26 cellular contexts compared by ENCODE assay signal in the genomic region with DNA sequence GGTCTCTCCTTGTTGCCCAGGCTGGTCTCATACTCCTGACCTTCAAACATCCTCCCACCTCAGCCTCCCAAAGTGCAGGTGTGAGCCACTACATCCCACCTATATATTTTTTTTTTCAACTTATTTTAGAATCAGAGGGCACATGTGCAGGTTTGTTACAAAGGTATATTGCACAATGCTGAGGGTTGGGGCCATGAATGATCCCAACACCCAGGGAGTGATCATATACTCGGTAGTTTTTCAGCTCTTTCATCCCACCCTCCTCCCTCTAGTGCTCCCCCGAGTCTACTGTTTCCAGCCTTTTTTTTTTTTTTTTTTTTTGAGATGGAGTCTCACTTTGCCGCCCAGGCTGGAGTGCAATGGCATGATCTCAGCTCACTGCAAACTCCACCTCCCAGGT. TPM values are rescaled to one million over a fixed set of nuclear protein-coding genes. Genes with fewer than 3 reads are reported as not detected.
"Had no signal": no experiment of that assay in that cellular context is flagged by ENCODE, and none has a peak within 500 bp of the region (broad histone marks: within the 10 kb centered on the region; RNA-seq: fewer than 3 reads in every experiment).

No MANE protein-coding gene starts in this region.

- ATAC-seq: stimulated activated effector memory CD8-positive, alpha-beta T cell treated with anti-CD3 and anti-CD28 coated beads, Interleukin-12 subunit alpha, Interleukin-12 subunit beta, amount 100 ng/mL, for 72 hours; stimulated activated memory B cell treated with anti-CD40 and anti-IgM and Interleukin-4, amounts not matched to agents 10 μg/mL and 1 μg/mL and 100 μg/mL, for 72 hours; stimulated activated naive CD8-positive, alpha-beta T cell treated with anti-CD3 and anti-CD28 coated beads, Interleukin-15, amount 100 ng/mL, for 72 hours; stimulated activated naive CD8-positive, alpha-beta T cell treated with anti-CD3 and anti-CD28 coated beads, Interleukin-15, Interleukin-2, amounts not matched to agents 100 U/mL and 50 U/mL, for 24 hours; upper lobe of right lung had no signal

- H3K36me3 ChIP-seq: suprapubic skin, thoracic aorta, thyroid gland, tibial artery, tibial nerve, transverse colon, uterus, vagina had no signal

- DNase-seq: stimulated activated CD4-positive, alpha-beta T cell treated with anti-CD3 and anti-CD28 coated beads, Interleukin-2, amount 100 ng/mL, for 48 hours; stimulated activated CD4-positive, alpha-beta T cell treated with anti-CD3 and anti-CD28 coated beads, Interleukin-4, amount 100 ng/mL, for 1 hour; stimulated activated CD4-positive, alpha-beta T cell treated with anti-CD3 and anti-CD28 coated beads, Interleukin-4, amount 100 ng/mL, for 24 hours; stimulated activated CD4-positive, alpha-beta T cell treated with anti-CD3 and anti-CD28 coated beads, Interleukin-4, amount 100 ng/mL, for 4 hours; stimulated activated CD8-positive, alpha-beta memory T cell treated with anti-CD3 and anti-CD28 coated beads, Interleukin-4, amount 100 ng/mL, for 48 hours; stimulated activated naive B cell treated with anti-CD40 and anti-IgM and Interleukin-4, amounts not matched to agents 10 μg/mL and 1 μg/mL and 100 μg/mL, for 72 hours; stimulated activated naive CD4-positive, alpha-beta T cell; stimulated activated naive CD8-positive, alpha-beta T cell treated with anti-CD3 and anti-CD28 coated beads, Interleukin-15, amount 100 ng/mL, for 72 hours; stimulated activated naive CD8-positive, alpha-beta T cell treated with anti-CD3 and anti-CD28 coated beads, Interleukin-15, Interleukin-2, amounts not matched to agents 100 U/mL and 50 U/mL, for 24 hours; stomach; substantia nigra; testis; thyroid gland; tibial artery; transverse colon; trophoblast cell; upper lobe of left lung; upper lobe of right lung; uterus had no signal

- H3K27ac ChIP-seq: stomach, suprapubic skin, testis, thoracic aorta, thyroid gland, tibial artery, tibial nerve, transverse colon, upper lobe of left lung, upper lobe of right lung, uterus, vagina had no signal

- H3K27me3 ChIP-seq: suprapubic skin, testis, thyroid gland, tibial nerve, transverse colon, upper lobe of left lung, upper lobe of right lung, uterus, vagina had no signal

- H3K9me3 ChIP-seq: stomach, suprapubic skin, testis, thoracic aorta, thyroid gland, tibial artery, tibial nerve, transverse colon, upper lobe of left lung, upper lobe of right lung, uterus, vagina had no signal

- FAIRE-seq: urothelium cell line had no signal

- H3K4me1 ChIP-seq: stomach, suprapubic skin, testis, thyroid gland, tibial artery, tibial nerve, transverse colon, upper lobe of left lung, upper lobe of right lung, uterus, vagina had no signal

- H3K4me3 ChIP-seq: stomach, suprapubic skin, testis, thoracic aorta, thyroid gland, tibial artery, tibial nerve, transverse colon, upper lobe of left lung, upper lobe of right lung, uterus, vagina had no signal

RNA-seq across cellular contexts. Expression of a gene that starts 38.4 kb away (rescaled TPM):
- total RNA-seq: suprapubic skin, thyroid gland, vagina had no signal
